18 cellular contexts compared by ENCODE assay signal in the genomic region with DNA sequence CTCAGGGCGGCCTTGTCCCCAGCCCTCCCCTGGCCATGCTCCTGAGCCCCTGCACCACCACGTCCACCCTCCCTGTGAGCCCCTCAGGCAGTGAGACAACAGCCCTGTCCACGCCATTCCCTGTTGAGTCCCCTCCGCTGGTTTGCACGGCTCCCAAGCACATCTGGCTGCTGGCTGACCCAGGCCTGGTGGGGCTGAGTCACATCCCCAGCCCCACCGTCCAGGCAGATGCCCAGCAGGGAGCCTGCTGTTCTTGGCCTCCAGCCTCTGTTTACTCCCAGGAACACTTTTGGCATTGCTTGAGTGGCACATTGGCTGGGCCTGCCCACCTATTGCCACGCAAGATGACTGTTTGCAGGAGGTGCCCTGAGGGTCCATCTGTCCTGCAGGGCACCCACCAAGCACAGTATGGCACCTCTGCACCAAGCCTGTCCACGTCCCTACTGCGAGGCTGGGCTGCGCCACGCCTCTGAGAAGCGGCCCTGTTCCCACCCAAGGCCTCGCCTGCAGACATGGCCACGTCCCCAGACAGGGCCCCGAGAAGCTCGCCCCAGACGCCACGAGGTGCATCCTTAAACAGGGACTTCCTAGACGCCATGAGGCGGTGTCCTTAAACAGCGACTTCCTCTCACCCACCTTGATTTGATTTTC. TPM values are rescaled to one million over a fixed set of nuclear protein-coding genes. Genes with fewer than 3 reads are reported as not detected.
A peak's percentile ranks its signal among the peaks of the same experiment; 100 is the strongest.
DNase-seq lines count a peak whose midpoint lies in the region; ATAC-seq and TF ChIP-seq lines count a peak whose summit lies in the region.
"Had no signal": no experiment of that assay in that cellular context is flagged by ENCODE, and none has a peak within 500 bp of the region (broad histone marks: within the 10 kb centered on the region; RNA-seq: fewer than 3 reads in every experiment).

No MANE protein-coding gene starts in this region.

- H3K4me2 ChIP-seq in mammary epithelial cell (ENCODE audit: insufficient read depth, low read depth, low read length), result no peak overlapping the region

- H4K20me1 ChIP-seq in mammary epithelial cell (ENCODE audit: insufficient read depth, low read length), result no peaks in the 10 kb centered on the region

- DNase-seq in MCF 10A (ENCODE audit: unreplicated experiment) (peak; percentile 87), mammary epithelial cell (no peak), adipocyte (ENCODE audit: low read depth) (peak; percentile 60), tibial artery (peak; percentile 25 to 82), testis (no peak), substantia nigra (lab: John Stamatoyannopoulos, UW) (no peak)
- no peak for DNase-seq in effector CD4-positive, alpha-beta T cell
- DNase-seq: activated CD8-positive, alpha-beta T cell treated with anti-CD3 and anti-CD28 coated beads, Interleukin-2, amount 10 ng/mL, durations not matched to agents 7 days and 5 days; activated effector memory CD4-positive, alpha-beta T cell treated with Interleukin-2 at 50 U/mL for 16 hours; Calu3; effector CD8-positive, alpha-beta T cell; NCI-H1417; NCI-H446; stimulated activated CD4-positive, alpha-beta T cell treated with anti-CD3 and anti-CD28 coated beads, Interleukin-1b, Interleukin-23, amount 100 ng/mL, for 48 hours had no signal

- H3K9me3 ChIP-seq in mammary epithelial cell (replicated peaks; ENCODE audit: insufficient read depth, low read length), result no peaks in the 10 kb centered on the region
- no peaks in the 10 kb centered on the region for H3K9me3 ChIP-seq in adipocyte (ENCODE audit: control insufficient read depth, low read length)
- H3K9me3 ChIP-seq in gastroesophageal sphincter, result no peaks in the 10 kb centered on the region
- no peaks in the 10 kb centered on the region for H3K9me3 ChIP-seq in tibial artery
- H3K9me3 ChIP-seq in testis, result no peaks in the 10 kb centered on the region
- H3K9me3 ChIP-seq: body of pancreas, vagina had no signal

- H2AFZ ChIP-seq in mammary epithelial cell (ENCODE audit: low read depth, low read length), result no peak overlapping the region

- no peaks in the 10 kb centered on the region for H3K9me3 Mint-ChIP-seq in MCF 10A (ENCODE audit: unreplicated experiment)

- POLR2A ChIA-PET in MCF 10A (lab: Yijun Ruan, JAX), result no interaction called here

- no peak for TF ChIP-seq CTCF in MCF 10A (IDR thresholded peaks at IDR 0.05; ENCODE audit: unreplicated experiment)
- TF ChIP-seq CTCF in mammary epithelial cell (conservative IDR thresholded peaks at IDR 0.05 in 1 of 2, IDR thresholded peaks at IDR 0.05 in 1 of 2; ENCODE audit: extremely low read depth in 1 of 2, insufficient read depth in 1 of 2, low read depth in 1 of 2, low read length in 2 of 2), result no peak
- TF ChIP-seq CTCF in gastroesophageal sphincter (IDR thresholded peaks at IDR 0.05), result no peak
- no peak for TF ChIP-seq CTCF in tibial artery (IDR thresholded peaks at IDR 0.05)
- TF ChIP-seq CTCF in testis (IDR thresholded peaks at IDR 0.05), result no peak

- no peaks in the 10 kb centered on the region for H3K36me3 ChIP-seq in mammary epithelial cell (ENCODE audit: insufficient read depth, low read length)
- no peaks in the 10 kb centered on the region for H3K36me3 ChIP-seq in adipocyte (ENCODE audit: control insufficient read depth, insufficient read depth, low read length, severe bottlenecking)
- no peaks in the 10 kb centered on the region for H3K36me3 ChIP-seq in gastroesophageal sphincter
- no peaks in the 10 kb centered on the region for H3K36me3 ChIP-seq in tibial artery
- H3K36me3 ChIP-seq in testis (ENCODE audit: low read depth, missing control alignments), result no peaks in the 10 kb centered on the region
- H3K36me3 ChIP-seq: vagina had no signal

- no peak overlapping the region for H3K4me3 ChIP-seq in mammary epithelial cell (replicated peaks in 1 of 3; ENCODE audit: insufficient read depth in 1 of 3, low read depth in 2 of 3, low read length in 3 of 3)
- H3K4me3 ChIP-seq in adipocyte (ENCODE audit: low read length), result no peak overlapping the region
- H3K4me3 ChIP-seq in gastroesophageal sphincter, result no peak overlapping the region
- no peak overlapping the region for H3K4me3 ChIP-seq in tibial artery
- no peak overlapping the region for H3K4me3 ChIP-seq in testis
- H3K4me3 ChIP-seq: body of pancreas, SK-N-MC, vagina had no signal

- WGBS in mammary epithelial cell (ENCODE audit: low coverage, missing lambda C conversion rate), result 93% methylated on average over 18 of the region's 21 CpGs
- WGBS in gastroesophageal sphincter (ENCODE audit: low coverage in 1 of 2), 2 donors, result no CpG with 5 or more reads among the region's 21 CpGs
- 93 to 95% methylated on average over 14 to 21 of the region's 21 CpGs for WGBS in testis, 2 donors

- no peak overlapping the region for H3K27ac Mint-ChIP-seq in MCF 10A (ENCODE audit: low read depth, unreplicated experiment)
- H3K27ac Mint-ChIP-seq: activated CD8-positive, alpha-beta T cell treated with anti-CD3 and anti-CD28 coated beads, Interleukin-2, amount 10 ng/mL, durations not matched to agents 7 days and 5 days had no signal

- H3K27ac ChIP-seq in mammary epithelial cell (ENCODE audit: insufficient read depth, low read depth, low read length) (no peak overlapping the region), gastroesophageal sphincter (peak overlapping the region in 2 of 4 donors; percentile 20 to 37), tibial artery (no peak overlapping the region), testis (no peak overlapping the region), substantia nigra (ENCODE audit: low read depth, low read length, poor library complexity, severe bottlenecking) (no peak overlapping the region)
- H3K27ac ChIP-seq: body of pancreas, SK-N-MC, vagina had no signal

- H3K4me3 Mint-ChIP-seq in MCF 10A (ENCODE audit: unreplicated experiment), result no peak overlapping the region
- H3K4me3 Mint-ChIP-seq: activated CD8-positive, alpha-beta T cell treated with anti-CD3 and anti-CD28 coated beads, Interleukin-2, amount 10 ng/mL, durations not matched to agents 7 days and 5 days had no signal

- no peaks in the 10 kb centered on the region for H3K4me1 ChIP-seq in mammary epithelial cell (ENCODE audit: insufficient read depth, low read length)
- peaks cover 13% of the 10 kb centered on the region for H3K4me1 ChIP-seq in adipocyte (ENCODE audit: control insufficient read depth, insufficient read depth, low read length)
- peaks cover 0 to 37% (median 4%) of the 10 kb centered on the region in 3 donors for H3K4me1 ChIP-seq in gastroesophageal sphincter
- H3K4me1 ChIP-seq in tibial artery, result peaks cover 0 to 15% (median 9%) of the 10 kb centered on the region in 4 donors
- H3K4me1 ChIP-seq in testis, result peaks cover 23% of the 10 kb centered on the region
- H3K4me1 ChIP-seq: body of pancreas had no signal

- dilution Hi-C loops in mammary epithelial cell (cut with HindIII; ENCODE audit: low sequenced_read_pairs), result no loop called here

- intact Hi-C loops in MCF 10A (cut with micrococcal nuclease), result no loop called here
- intact Hi-C loops in mammary epithelial cell (cut with micrococcal nuclease), result no loop called here
- intact Hi-C loops in tibial artery (cut with DNase I; ENCODE audit: low total_unique reads), result no loop called here
- intact Hi-C loops in testis (cut with DNase I; ENCODE audit: low total_unique reads), result no loop called here

- no peaks in the 10 kb centered on the region for H3K27me3 ChIP-seq in mammary epithelial cell (ENCODE audit: insufficient read depth, low read length)
- no peaks in the 10 kb centered on the region for H3K27me3 ChIP-seq in adipocyte (replicated peaks; ENCODE audit: control insufficient read depth, insufficient read depth, low read length)
- H3K27me3 ChIP-seq in gastroesophageal sphincter, result no peaks in the 10 kb centered on the region
- H3K27me3 ChIP-seq in tibial artery, result no peaks in the 10 kb centered on the region
- H3K27me3 ChIP-seq in testis, result no peaks in the 10 kb centered on the region
- H3K27me3 ChIP-seq: body of pancreas, vagina had no signal

- peak; percentile 77 for ATAC-seq in gastroesophageal sphincter
- ATAC-seq: activated CD8-positive, alpha-beta T cell treated with anti-CD3 and anti-CD28 coated beads, Interleukin-2, amount 10 ng/mL, durations not matched to agents 7 days and 5 days; body of pancreas had no signal

- BruUV-seq in MCF 10A (replicated peaks; lab: Mats Ljungman, UMichigan) (no TSS peak), mammary epithelial cell (replicated peaks; lab: Mats Ljungman, UMichigan) (no TSS peak)

- no peaks in the 10 kb centered on the region for H3K27me3 Mint-ChIP-seq in MCF 10A (ENCODE audit: insufficient read depth, unreplicated experiment)

- H3K36me3 Mint-ChIP-seq in MCF 10A (ENCODE audit: insufficient read depth, unreplicated experiment), result no peaks in the 10 kb centered on the region

- H3K79me2 ChIP-seq in mammary epithelial cell (ENCODE audit: insufficient read depth, low read length), result no peaks in the 10 kb centered on the region

- peaks cover 24% of the 10 kb centered on the region for H3K4me1 Mint-ChIP-seq in MCF 10A (ENCODE audit: insufficient read depth, unreplicated experiment)

- CTCF ChIA-PET in MCF 10A (lab: Yijun Ruan, JAX), result no interaction called here
- CTCF ChIA-PET in mammary epithelial cell (lab: Charles Lee; ENCODE audit: low non-redundant PET), result no interaction called here

- no peak for TF ChIP-seq POLR2A in gastroesophageal sphincter (IDR thresholded peaks at IDR 0.05)
- TF ChIP-seq POLR2A in testis (IDR thresholded peaks at IDR 0.05), result no peak

- in situ Hi-C loops in mammary epithelial cell (cut with MboI; ENCODE audit: low sequenced_read_pairs in 2 of 2), result no loop called here

- H3K9ac ChIP-seq in mammary epithelial cell (ENCODE audit: insufficient read depth, low read length) (no peak overlapping the region), adipocyte (ENCODE audit: low read length) (no peak overlapping the region)

- no peak for TF ChIP-seq EP300 in gastroesophageal sphincter (IDR thresholded peaks at IDR 0.05)

RNA-seq across cellular contexts. Expression of gene INPP5A, which starts 48.4 kb away (rescaled TPM):
- total RNA-seq in MCF 10A (2022) (14.2 and 14.7 TPM in 2 replicates), mammary epithelial cell (10 to 100 TPM; 18.0 to 18.7 TPM), gastroesophageal sphincter (100 to 1,000 TPM; 111 to 288 (median 215) TPM), testis (100 to 1,000 TPM in 1 of 2 donors, 10 to 100 TPM in 1; 73.0 to 103 TPM)
- polyA plus RNA-seq in mammary epithelial cell (17.3 TPM), testis (ENCODE audit: insufficient read depth, low read depth, low replicate concordance) (54.1 TPM)
- 18.8 TPM for polyA minus RNA-seq in mammary epithelial cell

Comparison
In these comparisons a context has a peak if more than half of its experiments do, and no peak if none do; other contexts are left out.
1. DNase-seq: peak in MCF 10A (single experiment), adipocyte (single experiment) and tibial artery (2 of 2); none in mammary epithelial cell (single experiment), effector CD4-positive, alpha-beta T cell (single experiment), testis (single experiment) and substantia nigra (0 of 49).